ENCODE assay signal across 9 cellular contexts in the genomic region with DNA sequence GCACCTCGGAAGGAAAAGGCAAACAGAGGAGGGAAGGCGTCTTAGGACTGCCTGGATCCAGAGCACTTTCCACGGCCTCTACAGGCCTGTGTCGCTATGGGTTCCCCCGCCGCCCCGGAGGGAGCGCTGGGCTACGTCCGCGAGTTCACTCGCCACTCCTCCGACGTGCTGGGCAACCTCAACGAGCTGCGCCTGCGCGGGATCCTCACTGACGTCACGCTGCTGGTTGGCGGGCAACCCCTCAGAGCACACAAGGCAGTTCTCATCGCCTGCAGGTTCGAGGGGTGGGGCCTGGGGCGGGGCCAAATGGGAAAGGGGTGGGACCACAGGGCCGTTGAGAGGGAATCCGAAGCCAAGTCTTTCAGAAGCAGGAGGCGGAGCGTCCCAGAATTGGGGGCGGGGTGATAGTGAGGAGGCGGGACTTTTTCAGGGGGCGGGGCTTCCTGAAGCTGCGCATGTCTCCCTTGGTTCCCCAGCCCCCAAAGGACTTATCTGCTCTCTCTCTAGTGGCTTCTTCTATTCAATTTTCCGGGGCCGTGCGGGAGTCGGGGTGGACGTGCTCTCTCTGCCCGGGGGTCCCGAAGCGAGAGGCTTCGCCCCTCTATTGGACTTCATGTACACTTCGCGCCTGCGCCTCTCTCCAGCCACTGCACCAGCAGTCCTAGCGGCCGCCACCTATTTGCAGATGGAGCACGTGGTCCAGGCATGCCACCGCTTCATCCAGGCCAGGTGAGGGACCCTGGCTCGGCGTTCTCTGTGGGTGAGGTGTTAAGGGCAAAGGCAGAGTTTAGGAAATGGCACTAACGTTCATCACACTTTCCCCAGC. TPM values are rescaled to one million over a fixed set of nuclear protein-coding genes. Genes with fewer than 3 reads are reported as not detected.
DNase-seq lines count a peak whose midpoint lies in the region; ATAC-seq and TF ChIP-seq lines count a peak whose summit lies in the region.
"Had no signal": no experiment of that assay in that cellular context is flagged by ENCODE, and none has a peak within 500 bp of the region (broad histone marks: within the 10 kb centered on the region; RNA-seq: fewer than 3 reads in every experiment).

No MANE protein-coding gene starts in this region.

- H3K27me3 ChIP-seq in NT2/D1 (ENCODE audit: insufficient read depth, insufficient read length) (peaks cover 16% of the 10 kb centered on the region), fibroblast of lung (ENCODE audit: control insufficient read depth, insufficient read depth, low read length) (no peaks in the 10 kb centered on the region), mucosa of stomach (ENCODE audit: control insufficient read depth, insufficient read depth, low read length) (peaks cover 19% of the 10 kb centered on the region)

- peak overlapping the region; percentile 72 for H3K9ac ChIP-seq in NT2/D1 (ENCODE audit: insufficient read length, low read depth)
- H3K9ac ChIP-seq in fibroblast of lung (ENCODE audit: insufficient read depth, low read length), result no peak overlapping the region
- H3K9ac ChIP-seq in mucosa of stomach (ENCODE audit: low read length), result peak overlapping the region; percentile 57

- H4K20me1 ChIP-seq in fibroblast of lung (ENCODE audit: control insufficient read depth, extremely low read depth, insufficient read depth, low read length), result no peaks in the 10 kb centered on the region

- H2AFZ ChIP-seq in fibroblast of lung (ENCODE audit: low read length), result peak overlapping the region; percentile 65

- H3K4me3 ChIP-seq in NT2/D1 (ENCODE audit: insufficient read length, low read depth) (peak overlapping the region; percentile 30), fibroblast of lung (replicated peaks in 1 of 4; ENCODE audit: control extremely low read depth in 1 of 4, insufficient read depth in 1 of 4, low read depth in 3 of 4, low read length in 4 of 4) (peak overlapping the region in 1 of 4 experiments; percentile 6), mucosa of stomach (ENCODE audit: low read length) (no peak overlapping the region)

- H3K4me1 ChIP-seq in NT2/D1 (ENCODE audit: insufficient read depth, insufficient read length) (peaks cover 2% of the 10 kb centered on the region), fibroblast of lung (ENCODE audit: control insufficient read depth, extremely low read depth, insufficient read depth, low read length) (peaks cover 7% of the 10 kb centered on the region), mucosa of stomach (ENCODE audit: control insufficient read depth, insufficient read depth, low read length) (peaks cover 27% of the 10 kb centered on the region)

- no peaks in the 10 kb centered on the region for H3K36me3 ChIP-seq in NT2/D1 (ENCODE audit: insufficient read depth, insufficient read length, low read length)
- no peaks in the 10 kb centered on the region for H3K36me3 ChIP-seq in fibroblast of lung (ENCODE audit: control insufficient read depth, insufficient read depth, low read length)
- no peaks in the 10 kb centered on the region for H3K36me3 ChIP-seq in mucosa of stomach (ENCODE audit: control insufficient read depth, insufficient read depth, low read length)

- H3K79me2 ChIP-seq in fibroblast of lung (ENCODE audit: control insufficient read depth, insufficient read depth, low read length), result no peaks in the 10 kb centered on the region

- peak; percentile 86 for DNase-seq in NT2/D1 (ENCODE audit: low read depth, low spot score)
- peak; percentile 86 for DNase-seq in activated T-helper 1 cell treated with Interleukin-2 at 50 U/mL for 16 hours (ENCODE audit: low read depth)
- peak; percentile 73 to 84 for DNase-seq in fibroblast of lung (ENCODE audit: low read depth in 2 of 2)
- DNase-seq in stimulated activated CD8-positive, alpha-beta memory T cell treated with anti-CD3 and anti-CD28 coated beads, Interleukin-4, amount 100 ng/mL, for 24 hours (ENCODE audit: low read depth), result peak; percentile 95
- DNase-seq in RPMI8226, result no peak

- ATAC-seq in GM19324 (IDR thresholded peaks at IDR 0.05; ENCODE audit: low FRiP score, unreplicated experiment) (peak; percentile 43), HG03039 (IDR thresholded peaks at IDR 0.05; ENCODE audit: unreplicated experiment) (no peak)

- H3K27ac ChIP-seq in fibroblast of lung (ENCODE audit: insufficient read depth, low read length), result no peak overlapping the region

- H3K4me2 ChIP-seq in fibroblast of lung (ENCODE audit: extremely low read depth, insufficient read depth, low read length), result no peak overlapping the region

- no peaks in the 10 kb centered on the region for H3K9me3 ChIP-seq in NT2/D1 (ENCODE audit: insufficient read depth, low read length)
- no peaks in the 10 kb centered on the region for H3K9me3 ChIP-seq in fibroblast of lung (ENCODE audit: control insufficient read depth, insufficient read depth, low read depth, low read length)
- no peaks in the 10 kb centered on the region for H3K9me3 ChIP-seq in mucosa of stomach (ENCODE audit: control insufficient read depth, low read length)

- no peak for TF ChIP-seq CTCF in fibroblast of lung (conservative IDR thresholded peaks at IDR 0.05 in 1 of 2, IDR thresholded peaks at IDR 0.05 in 1 of 2; ENCODE audit: low read depth in 1 of 2, low read length in 2 of 2)

RNA-seq across cellular contexts. Expression of gene BCL6B, which starts 0.9 kb away (rescaled TPM):
- under 0.01 and 0.50 TPM in 2 replicates for total RNA-seq in fibroblast of lung
- 0.02 and 0.07 TPM in 2 replicates for polyA plus RNA-seq in fibroblast of lung
- polyA plus RNA-seq in fibroblast of lung (2012), result 0.13 TPM in 1 of 2 replicates, not detected in the other
- polyA minus RNA-seq in fibroblast of lung (ENCODE audit: low replicate concordance), result not detected in 2 replicates

RNA-seq across cellular contexts. Expression of gene RNASEK, which starts 11.4 kb away (rescaled TPM):
- 27.2 and 64.6 TPM in 2 replicates for total RNA-seq in fibroblast of lung
- polyA plus RNA-seq in fibroblast of lung, result 201 and 232 TPM in 2 replicates
- polyA plus RNA-seq in fibroblast of lung (2012), result 494 and 511 TPM in 2 replicates
- 232 and 276 TPM in 2 replicates for polyA minus RNA-seq in fibroblast of lung (ENCODE audit: low replicate concordance)

RNA-seq across cellular contexts. Expression of gene SLC16A13, which starts 12.0 kb away (rescaled TPM):
- total RNA-seq in fibroblast of lung, result 0.26 and 1.3 TPM in 2 replicates
- 1.4 and 1.6 TPM in 2 replicates for polyA plus RNA-seq in fibroblast of lung
- 2.0 and 2.8 TPM in 2 replicates for polyA plus RNA-seq in fibroblast of lung (2012)
- 5.9 and 6.5 TPM in 2 replicates for polyA minus RNA-seq in fibroblast of lung (ENCODE audit: low replicate concordance)

RNA-seq across cellular contexts. Expression of gene SLC16A11, which starts 20.1 kb away (rescaled TPM):
- under 0.01 and 0.17 TPM in 2 replicates for total RNA-seq in fibroblast of lung
- polyA plus RNA-seq in fibroblast of lung, result not detected in 2 replicates
- 0.12 and 0.28 TPM in 2 replicates for polyA plus RNA-seq in fibroblast of lung (2012)
- 0.70 TPM in 1 of 2 replicates, not detected in the other for polyA minus RNA-seq in fibroblast of lung (ENCODE audit: low replicate concordance)

RNA-seq across cellular contexts. Expression of gene ALOX12, which starts 27.9 kb away (rescaled TPM):
- 0.17 and 0.26 TPM in 2 replicates for total RNA-seq in fibroblast of lung
- 0.02 and 0.06 TPM in 2 replicates for polyA plus RNA-seq in fibroblast of lung
- polyA plus RNA-seq in fibroblast of lung (2012), result 0.13 and 0.23 TPM in 2 replicates
- not detected in 2 replicates for polyA minus RNA-seq in fibroblast of lung (ENCODE audit: low replicate concordance)
- total RNA-seq: activated CD8-positive, alpha-beta memory T cell treated with anti-CD3 and anti-CD28 coated beads for 36 hours had no signal
